In the genomic region with DNA sequence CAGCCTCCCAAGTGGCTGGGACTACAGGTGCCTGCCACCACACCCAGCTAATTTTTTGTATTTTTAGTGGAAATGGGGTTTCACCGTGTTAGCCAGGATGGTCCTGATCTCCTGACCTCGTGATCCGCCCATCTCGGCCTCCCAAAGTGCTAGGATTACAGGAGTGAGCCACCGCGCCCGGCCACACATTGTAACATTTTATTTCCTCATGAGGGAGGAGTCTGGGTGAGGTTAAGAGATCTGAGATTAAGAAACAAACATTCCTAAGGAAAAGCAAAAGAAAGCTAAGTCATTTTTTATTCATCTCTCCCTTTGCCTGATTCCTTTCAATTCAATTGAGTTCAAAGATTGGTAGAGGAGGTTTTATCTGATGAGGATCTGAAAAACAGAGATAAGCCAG, we compare ENCODE assay signal across 1 cellular context. TPM values are rescaled to one million over a fixed set of nuclear protein-coding genes. Genes with fewer than 3 reads are reported as not detected.
"Had no signal": no experiment of that assay in that cellular context is flagged by ENCODE, and none has a peak within 500 bp of the region (broad histone marks: within the 10 kb centered on the region; RNA-seq: fewer than 3 reads in every experiment).

No MANE protein-coding gene starts in this region.

RNA-seq across cellular contexts. Expression of a gene that starts 14.2 kb away (rescaled TPM):
- total RNA-seq: ascending aorta had no signal
